In genomic region chr11:64880240-64881001, GRCh38 we compare ENCODE assay signal across 1 cellular context.
TF ChIP-seq lines count a peak whose summit lies in the region.

No MANE protein-coding gene starts in this region.

TF ChIP-seq in SK-N-SH, 30 proteins besides CTCF, POLR2A, EP300 and RAD21:
- TF ChIP-seq IRF3 (IDR thresholded peaks at IDR 0.05; ENCODE audit: low read depth, low read length) (no peak), EZH2phosphoT487 (IDR thresholded peaks at IDR 0.05; ENCODE audit: borderline replicate concordance, low read depth) (no peak), POLR2AphosphoS5 (IDR thresholded peaks at IDR 0.05; ENCODE audit: low read depth, low read length) (no peak), RXRA (IDR thresholded peaks at IDR 0.05; ENCODE audit: borderline replicate concordance, low read depth) (no peak), TCF12 (IDR thresholded peaks at IDR 0.05) (no peak), PBX3 (IDR thresholded peaks at IDR 0.05) (no peak), TEAD4 (IDR thresholded peaks at IDR 0.05; ENCODE audit: borderline replicate concordance, insufficient read depth) (no peak)
